ENCODE assay signal across 8 cellular contexts in the genomic region with DNA sequence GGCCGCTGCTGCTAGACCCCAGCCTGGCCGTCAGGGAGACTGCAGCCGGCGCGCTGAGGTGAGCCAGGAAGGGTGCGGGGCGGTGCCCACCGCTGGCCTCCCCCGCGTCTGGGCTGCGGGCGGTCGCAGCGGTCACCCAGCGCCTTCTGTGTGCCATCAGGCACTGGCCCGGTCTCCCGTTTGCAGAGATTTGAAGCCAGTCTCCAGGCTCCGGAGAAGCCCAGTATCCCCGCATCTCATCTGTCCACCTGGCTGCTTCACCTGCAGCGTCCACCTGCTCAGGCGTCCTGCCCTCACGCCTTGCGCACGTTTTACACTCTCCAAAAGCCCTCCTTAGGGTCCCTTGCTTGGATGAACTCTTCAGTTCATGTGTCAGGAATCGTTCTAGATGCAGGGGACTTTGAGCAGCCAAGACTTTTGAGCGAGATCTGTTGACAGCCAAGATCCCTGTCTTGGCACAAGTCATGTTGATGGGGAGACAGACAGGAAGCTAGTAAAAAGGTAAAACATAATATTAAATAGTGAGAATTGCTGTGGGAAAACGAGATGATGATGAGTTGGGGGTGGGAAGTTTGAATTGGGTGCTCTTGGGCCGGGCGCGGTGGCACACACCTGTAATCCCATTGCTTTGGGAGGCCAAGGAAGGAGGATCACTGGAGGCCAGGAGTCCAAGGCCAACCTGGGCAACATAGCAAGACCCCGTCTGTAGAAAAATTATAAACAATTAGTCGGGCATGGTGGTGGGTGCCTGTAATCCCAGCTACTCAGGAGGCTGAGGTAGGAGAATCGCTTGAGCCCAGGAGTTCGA. TPM values are rescaled to one million over a fixed set of nuclear protein-coding genes. Genes with fewer than 3 reads are reported as not detected.
DNase-seq lines count a peak whose midpoint lies in the region; ATAC-seq and TF ChIP-seq lines count a peak whose summit lies in the region.

No MANE protein-coding gene starts in this region.

- ATAC-seq in activated CD4-positive, alpha-beta T cell treated with anti-CD3 and anti-CD28 coated beads for 36 hours = no peak
- no peak for ATAC-seq in HG02938 (IDR thresholded peaks at IDR 0.05; ENCODE audit: unreplicated experiment)

- H3K36me3 Mint-ChIP-seq in activated CD4-positive, alpha-beta T cell treated with anti-CD3 and anti-CD28 coated beads for 36 hours (ENCODE audit: low read depth) = peaks cover 27% of the 10 kb centered on the region
- peaks cover 38% of the 10 kb centered on the region for H3K36me3 Mint-ChIP-seq in activated T-helper 2 cell treated with anti-CD3 and anti-CD28 coated beads, Interferon-gamma antibody, Interleukin-2, Interleukin-4, amounts not matched to agents 10 μg/mL and 5 μg/mL and 100 μg/mL, durations not matched to agents 14 hours and 24 hours and 36 hours (ENCODE audit: low read depth)

- POLR2A ChIA-PET in activated CD4-positive, alpha-beta T cell treated with anti-CD3 and anti-CD28 coated beads for 36 hours (lab: Charles Lee) = interaction anchor here (0.8 to 1.4 kb wide), 3 partner anchors 41 to 130 kb away, joined by 4 to 9 read pairs (median 6); a partner anchor contains a TSS

- intact Hi-C loops in activated CD4-positive, alpha-beta T cell treated with anti-CD3 and anti-CD28 coated beads for 36 hours (cut with DNase I, micrococcal nuclease) = loop anchor here (1.0 to 5.0 kb wide), 8 partner anchors 36 to 676 kb away; a partner anchor contains a TSS
- intact Hi-C loops in activated T-helper 2 cell treated with anti-CD3 and anti-CD28 coated beads, Interferon-gamma antibody, Interleukin-2, Interleukin-4, amounts not matched to agents 10 μg/mL and 5 μg/mL and 100 μg/mL, durations not matched to agents 14 hours and 24 hours and 36 hours (cut with micrococcal nuclease) = loop anchor here (1.0 to 10.0 kb wide), 2 partner anchors 144 to 678 kb away; a partner anchor contains a TSS

- peak overlapping the region; percentile 88 for H3K4me3 ChIP-seq in kidney epithelial cell (ENCODE audit: low read depth, low read length)

- peak overlapping the region; percentile 77 for H3K27ac Mint-ChIP-seq in activated CD4-positive, alpha-beta T cell treated with anti-CD3 and anti-CD28 coated beads for 36 hours
- peak overlapping the region; percentile 86 for H3K27ac Mint-ChIP-seq in activated T-helper 2 cell treated with anti-CD3 and anti-CD28 coated beads, Interferon-gamma antibody, Interleukin-2, Interleukin-4, amounts not matched to agents 10 μg/mL and 5 μg/mL and 100 μg/mL, durations not matched to agents 14 hours and 24 hours and 36 hours

- no peaks in the 10 kb centered on the region for H3K9me3 Mint-ChIP-seq in activated CD4-positive, alpha-beta T cell treated with anti-CD3 and anti-CD28 coated beads for 36 hours (ENCODE audit: low read depth)
- no peaks in the 10 kb centered on the region for H3K9me3 Mint-ChIP-seq in activated T-helper 2 cell treated with anti-CD3 and anti-CD28 coated beads, Interferon-gamma antibody, Interleukin-2, Interleukin-4, amounts not matched to agents 10 μg/mL and 5 μg/mL and 100 μg/mL, durations not matched to agents 14 hours and 24 hours and 36 hours

- peak overlapping the region; percentile 55 for H3K27ac ChIP-seq in temporal lobe (ENCODE audit: low read depth, low read length)

- peak overlapping the region; percentile 87 for H3K4me3 Mint-ChIP-seq in activated CD4-positive, alpha-beta T cell treated with anti-CD3 and anti-CD28 coated beads for 36 hours
- peak overlapping the region; percentile 87 for H3K4me3 Mint-ChIP-seq in activated T-helper 2 cell treated with anti-CD3 and anti-CD28 coated beads, Interferon-gamma antibody, Interleukin-2, Interleukin-4, amounts not matched to agents 10 μg/mL and 5 μg/mL and 100 μg/mL, durations not matched to agents 14 hours and 24 hours and 36 hours (ENCODE audit: low read depth)

- CTCF ChIA-PET in activated CD4-positive, alpha-beta T cell treated with anti-CD3 and anti-CD28 coated beads for 36 hours (lab: Charles Lee) = interaction anchor here (0.5 to 4.5 kb wide), 12 partner anchors 39 to 1723 kb away, joined by 3 to 47 read pairs (median 4); a partner anchor contains a TSS

- H3K27me3 Mint-ChIP-seq in activated CD4-positive, alpha-beta T cell treated with anti-CD3 and anti-CD28 coated beads for 36 hours = no peaks in the 10 kb centered on the region
- H3K27me3 Mint-ChIP-seq in activated T-helper 2 cell treated with anti-CD3 and anti-CD28 coated beads, Interferon-gamma antibody, Interleukin-2, Interleukin-4, amounts not matched to agents 10 μg/mL and 5 μg/mL and 100 μg/mL, durations not matched to agents 14 hours and 24 hours and 36 hours (ENCODE audit: low read depth) = no peaks in the 10 kb centered on the region

- no peak for TF ChIP-seq CTCF in kidney epithelial cell (IDR thresholded peaks at IDR 0.05; ENCODE audit: insufficient read depth, low read length, poor library complexity, severe bottlenecking)

- no peak for DNase-seq in activated CD4-positive, alpha-beta T cell treated with anti-CD3 and anti-CD28 coated beads for 36 hours
- DNase-seq in activated CD4-positive, alpha-beta T cell treated with anti-CD3 and anti-CD28 coated beads, Interleukin-2, amount 50 U/mL, for 48 hours = no peak
- DNase-seq in activated T-helper 2 cell treated with anti-CD3 and anti-CD28 coated beads, Interferon-gamma antibody, Interleukin-2, Interleukin-4, amounts not matched to agents 10 μg/mL and 5 μg/mL and 100 μg/mL, durations not matched to agents 14 hours and 24 hours and 36 hours (ENCODE audit: low spot score) = no peak
- DNase-seq in kidney epithelial cell (ENCODE audit: low read depth) (no peak), NCI-H524 (lab: John Stamatoyannopoulos, UW) (no peak), NCI-H2081 (lab: John Stamatoyannopoulos, UW) (no peak)

- no peaks in the 10 kb centered on the region for H3K36me3 ChIP-seq in kidney epithelial cell (ENCODE audit: control insufficient read depth, insufficient read depth, low read length)

- H3K27me3 ChIP-seq in kidney epithelial cell (ENCODE audit: control insufficient read depth, insufficient read depth, low read length) = no peaks in the 10 kb centered on the region

- peaks cover 37% of the 10 kb centered on the region for H3K4me1 Mint-ChIP-seq in activated CD4-positive, alpha-beta T cell treated with anti-CD3 and anti-CD28 coated beads for 36 hours
- H3K4me1 Mint-ChIP-seq in activated T-helper 2 cell treated with anti-CD3 and anti-CD28 coated beads, Interferon-gamma antibody, Interleukin-2, Interleukin-4, amounts not matched to agents 10 μg/mL and 5 μg/mL and 100 μg/mL, durations not matched to agents 14 hours and 24 hours and 36 hours (ENCODE audit: low read depth) = peaks cover 35% of the 10 kb centered on the region

RNA-seq across cellular contexts. Expression of a gene that starts 0.9 kb away (rescaled TPM):
- 10 to 100 TPM; 22.2 to 28.7 TPM for total RNA-seq in activated CD4-positive, alpha-beta T cell treated with anti-CD3 and anti-CD28 coated beads for 36 hours
- total RNA-seq in activated T-helper 2 cell treated with anti-CD3 and anti-CD28 coated beads, Interferon-gamma antibody, Interleukin-2, Interleukin-4, amounts not matched to agents 10 μg/mL and 5 μg/mL and 100 μg/mL, durations not matched to agents 14 hours and 24 hours and 36 hours = 24.9 and 25.9 TPM in 2 replicates
- total RNA-seq in kidney epithelial cell = 19.1 and 19.4 TPM in 2 replicates
- 22.6 TPM for total RNA-seq in temporal lobe

RNA-seq across cellular contexts. Expression of a gene that starts 41.7 kb away (rescaled TPM):
- 10 to 100 TPM; 19.3 to 22.8 TPM for total RNA-seq in activated CD4-positive, alpha-beta T cell treated with anti-CD3 and anti-CD28 coated beads for 36 hours
- 23.4 and 26.1 TPM in 2 replicates for total RNA-seq in activated T-helper 2 cell treated with anti-CD3 and anti-CD28 coated beads, Interferon-gamma antibody, Interleukin-2, Interleukin-4, amounts not matched to agents 10 μg/mL and 5 μg/mL and 100 μg/mL, durations not matched to agents 14 hours and 24 hours and 36 hours
- total RNA-seq in kidney epithelial cell (18.0 and 23.9 TPM in 2 replicates), temporal lobe (31.0 TPM)
